Comparison of ENCODE assay signal across 8 cellular contexts in genomic region chr11:134253189-134253993, GRCh38. TPM values are rescaled to one million over a fixed set of nuclear protein-coding genes. Genes with fewer than 3 reads are reported as not detected.
A peak's percentile ranks its signal among the peaks of the same experiment; 100 is the strongest.
DNase-seq lines count a peak whose midpoint lies in the region; ATAC-seq and TF ChIP-seq lines count a peak whose summit lies in the region.

ACAD8 (plus strand) TSS chr11:134253568; CDS start chr11:134253601, 33 bp downstream.
THYN1 (minus strand) TSS chr11:134253352; CDS start chr11:134252882, 470 bp downstream.

- peak; percentile 99 for ATAC-seq in GM23338
- peak; percentile 98 to 99 for ATAC-seq in naive thymus-derived CD8-positive, alpha-beta T cell

- H3K4me1 ChIP-seq in GM23338 (ENCODE audit: insufficient read depth), result peaks cover 24% of the 10 kb centered on the region

- no peaks in the 10 kb centered on the region for H3K27me3 ChIP-seq in GM23338 (ENCODE audit: insufficient read depth)

- POLR2A ChIA-PET in naive thymus-derived CD8-positive, alpha-beta T cell (lab: Charles Lee), result interaction anchor here (0.6 to 6.3 kb wide), 8 partner anchors 9 to 296 kb away, joined by 3 to 115 read pairs (median 4); partner anchors contain the start of genes GLB1L3, IGSF9B, NCAPD3 and VPS26B

- peaks cover under 1% of the 10 kb centered on the region for H3K27me3 Mint-ChIP-seq in GM23338 (ENCODE audit: insufficient read depth, low read depth, poor library complexity)
- no peaks in the 10 kb centered on the region for H3K27me3 Mint-ChIP-seq in naive thymus-derived CD8-positive, alpha-beta T cell

- peaks cover 44% of the 10 kb centered on the region for H3K36me3 Mint-ChIP-seq in GM23338 (ENCODE audit: low read depth)
- peaks cover 0 to 37% (median 2%) of the 10 kb centered on the region in 3 donors for H3K36me3 Mint-ChIP-seq in naive thymus-derived CD8-positive, alpha-beta T cell

- H3K4me3 Mint-ChIP-seq in GM23338, result peak within 1 kb of the TSS; percentile 81
- peak within 1 kb of the TSS; percentile 91 to 100 (median 96) for H3K4me3 Mint-ChIP-seq in naive thymus-derived CD8-positive, alpha-beta T cell

- H3K27ac ChIP-seq in GM23338 (ENCODE audit: low read depth), result no peak within 1 kb of the TSS

- H3K4me3 ChIP-seq in GM23338, result peak within 1 kb of the TSS; percentile 65

- H3K36me3 ChIP-seq in GM23338 (ENCODE audit: insufficient read depth), result peaks cover 34% of the 10 kb centered on the region

- H3F3A ChIP-seq in GM23338 (replicated peaks; ENCODE audit: low read depth), result no peaks in the 10 kb centered on the region; the same call in 1 of the 2 replicates

- H3K9me3 Mint-ChIP-seq in GM23338, result no peaks in the 10 kb centered on the region
- no peaks in the 10 kb centered on the region for H3K9me3 Mint-ChIP-seq in naive thymus-derived CD8-positive, alpha-beta T cell

- peaks cover 17% of the 10 kb centered on the region for H4K20me1 ChIP-seq in GM23338 (replicated peaks; ENCODE audit: insufficient read depth)

- H3K27ac Mint-ChIP-seq in GM23338, result peak within 1 kb of the TSS; percentile 82
- H3K27ac Mint-ChIP-seq in naive thymus-derived CD8-positive, alpha-beta T cell, result peak within 1 kb of the TSS; percentile 80 to 97 (median 94)

- peak within 1 kb of the TSS; percentile 94 for H3K4me2 ChIP-seq in GM23338

- no peak for TF ChIP-seq CTCF in GM23338 (conservative IDR thresholded peaks at IDR 0.05; ENCODE audit: low read depth in 2 of 2)

- H3K9me2 ChIP-seq in GM23338 (ENCODE audit: insufficient read depth), result no peaks in the 10 kb centered on the region

- H3K4me1 Mint-ChIP-seq in GM23338, result peaks cover 26% of the 10 kb centered on the region
- peaks cover 18 to 44% (median 40%) of the 10 kb centered on the region in 4 donors for H3K4me1 Mint-ChIP-seq in naive thymus-derived CD8-positive, alpha-beta T cell

- H3K79me2 ChIP-seq in GM23338 (replicated peaks; ENCODE audit: insufficient read depth), result peaks cover 53% of the 10 kb centered on the region

- H2AFZ ChIP-seq in GM23338, result peak within 1 kb of the TSS; percentile 77

- DNase-seq in EH (ENCODE audit: low read depth), result peak; percentile 97
- peak; percentile 99 for DNase-seq in GM23338 (ENCODE audit: low spot score)
- DNase-seq in LHCN-M2 (ENCODE audit: low read depth), result peak; percentile 94
- peak; percentile 93 for DNase-seq in RPMI8226
- peak; percentile 88 to 92 for DNase-seq in activated T-helper 1 cell treated with anti-CD3 and anti-CD28 coated beads, Interleukin-2, amount 50 U/mL, for 16 hours (ENCODE audit: low read depth in 1 of 2, low spot score in 1 of 2)
- peak; percentile 95 for DNase-seq in fibroblast of gingiva (ENCODE audit: low read depth)
- DNase-seq in naive thymus-derived CD8-positive, alpha-beta T cell, result peak; percentile 90 to 98 (median 96)
- DNase-seq in stimulated activated naive CD4-positive, alpha-beta T cell (lab: John Stamatoyannopoulos, UW), result peak; percentile 92 to 95 (median 92)

TF ChIP-seq in GM23338, 12 proteins besides CTCF, POLR2A, EP300 and RAD21 (continues in another document):
- TF ChIP-seq JUNB (IDR thresholded peaks at IDR 0.05; ENCODE audit: unreplicated experiment) (no peak), POLR2AphosphoS5 (IDR thresholded peaks at IDR 0.05; ENCODE audit: low read depth) (peak; percentile 93), EZH2 (IDR thresholded peaks at IDR 0.05; ENCODE audit: low read depth, unreplicated experiment) (no peak), ZNF331 (CRISPR knock-in tag; IDR thresholded peaks at IDR 0.05; ENCODE audit: low read depth) (no peak), CREB1 (CRISPR knock-in tag; IDR thresholded peaks at IDR 0.05; ENCODE audit: low read depth) (peak; percentile 62), ETS1 (IDR thresholded peaks at IDR 0.05) (peak; percentile 90), ZNF462 (CRISPR knock-in tag; IDR thresholded peaks at IDR 0.05) (no peak)

RNA-seq across cellular contexts. Expression of gene ACAD8, which starts in this region (rescaled TPM):
- total RNA-seq in GM23338 (2014; rRNA removed; shearing (Covaris generic)), result 62.3 and 65.4 TPM in 2 replicates
- 42.8 and 43.2 TPM in 2 replicates for polyA plus RNA-seq in GM23338 (2016; fragmentation: Nextera tagmentation; extraction: Ambion mirVana)
- total RNA-seq in LHCN-M2 (2014; rRNA removed), result 23.4 and 25.2 TPM in 2 replicates
- 11.2 TPM for polyA plus RNA-seq in LHCN-M2 (2012)
- total RNA-seq in naive thymus-derived CD8-positive, alpha-beta T cell, result 10 to 100 TPM; 37.2 to 40.2 TPM
- polyA plus RNA-seq in naive thymus-derived CD8-positive, alpha-beta T cell, result 10 to 100 TPM; 21.0 to 24.0 (median 22.6) TPM

RNA-seq across cellular contexts. Expression of gene THYN1, which starts in this region (rescaled TPM):
- 91.0 and 116 TPM in 2 replicates for total RNA-seq in GM23338 (2014; rRNA removed; shearing (Covaris generic))
- polyA plus RNA-seq in GM23338 (2016; fragmentation: Nextera tagmentation; extraction: Ambion mirVana), result 183 and 216 TPM in 2 replicates
- total RNA-seq in LHCN-M2 (2014; rRNA removed), result 48.4 and 52.4 TPM in 2 replicates
- polyA plus RNA-seq in LHCN-M2 (2012), result 31.1 TPM
- 10 to 100 TPM; 79.0 to 79.6 TPM for total RNA-seq in naive thymus-derived CD8-positive, alpha-beta T cell
- polyA plus RNA-seq in naive thymus-derived CD8-positive, alpha-beta T cell, result 100 to 1,000 TPM; 172 to 207 (median 197) TPM
